ENCODE assay signal across 9 cellular contexts in the genomic region with DNA sequence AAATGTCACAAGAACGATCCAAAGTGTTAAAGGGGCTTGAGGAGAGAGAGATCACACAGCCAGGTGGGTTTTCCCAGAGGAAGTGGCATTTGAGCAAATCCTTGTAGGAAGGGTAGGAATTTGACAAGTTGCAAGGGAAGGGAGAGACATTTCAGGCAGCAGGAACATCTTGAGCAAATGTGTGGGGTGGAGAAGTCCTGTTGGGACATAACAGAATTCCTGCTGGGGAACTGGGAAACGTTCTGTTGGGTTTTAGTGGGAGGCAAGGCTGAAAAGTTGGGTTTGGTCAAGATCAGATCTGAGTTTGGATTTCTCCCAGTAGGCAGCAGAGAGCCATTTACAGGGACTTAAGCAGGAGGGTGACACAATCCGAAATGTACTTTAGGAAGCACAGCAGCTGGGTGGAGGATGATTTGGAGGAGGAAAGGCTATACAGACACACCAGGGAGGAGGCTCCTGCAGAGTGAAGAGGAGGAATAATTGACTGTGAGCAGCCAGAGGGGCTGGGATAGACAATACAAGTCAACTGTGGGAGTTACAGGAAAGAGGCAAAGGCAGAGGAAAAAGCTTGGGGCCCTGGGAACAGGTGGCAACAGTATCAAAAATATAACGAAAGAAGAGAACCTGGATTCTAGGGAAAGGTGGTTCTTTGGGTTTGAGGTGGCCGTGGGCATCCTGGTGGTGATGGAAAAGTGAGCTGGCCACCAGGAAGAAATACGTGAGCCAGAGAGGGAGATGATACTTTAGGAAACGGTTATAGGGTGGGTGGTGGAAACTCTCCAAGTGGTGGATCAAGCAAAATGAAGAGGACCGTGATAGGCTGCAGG. TPM values are rescaled to one million over a fixed set of nuclear protein-coding genes. Genes with fewer than 3 reads are reported as not detected.
DNase-seq lines count a peak whose midpoint lies in the region; ATAC-seq and TF ChIP-seq lines count a peak whose summit lies in the region.
"Had no signal": no experiment of that assay in that cellular context is flagged by ENCODE, and none has a peak within 500 bp of the region (broad histone marks: within the 10 kb centered on the region; RNA-seq: fewer than 3 reads in every experiment).

No MANE protein-coding gene starts in this region.

- DNase-seq in T-helper 1 cell (no peak), T-helper 17 cell (no peak), glutamatergic neuron (no peak), smooth muscle cell (lab: John Stamatoyannopoulos, UW; ENCODE audit: unreplicated experiment) (no peak), DMS 273 treated with DMSO at 0.1 percent for 48 hours (lab: John Stamatoyannopoulos, UW) (no peak)

- no peaks in the 10 kb centered on the region for H3K9me3 Mint-ChIP-seq in T-helper 1 cell treated with Interleukin-12 subunit alpha and Interleukin-12 subunit beta and Interleukin-4 antibody, amounts not matched to agents 30 μg/mL and 1 μg/mL, for 36 hours
- H3K9me3 Mint-ChIP-seq in glutamatergic neuron (ENCODE audit: unreplicated experiment): peaks cover 13% of the 10 kb centered on the region

- H4K20me1 ChIP-seq in smooth muscle cell (ENCODE audit: low read depth): peaks cover 13% of the 10 kb centered on the region

- H3K79me2 ChIP-seq in smooth muscle cell (ENCODE audit: low read depth): peaks cover 12% of the 10 kb centered on the region

- H3F3A ChIP-seq in smooth muscle cell (ENCODE audit: low read depth): peaks cover 16% of the 10 kb centered on the region

- peaks cover 4% of the 10 kb centered on the region for H3K36me3 Mint-ChIP-seq in T-helper 1 cell treated with Interleukin-12 subunit alpha and Interleukin-12 subunit beta and Interleukin-4 antibody, amounts not matched to agents 30 μg/mL and 1 μg/mL, for 36 hours (ENCODE audit: low read depth)
- H3K36me3 Mint-ChIP-seq in T-helper 17 cell (ENCODE audit: low read depth): peaks cover 5% of the 10 kb centered on the region
- H3K36me3 Mint-ChIP-seq in glutamatergic neuron (ENCODE audit: unreplicated experiment): peaks cover 2% of the 10 kb centered on the region

- H3K36me3 ChIP-seq in smooth muscle cell (ENCODE audit: low read depth): no peaks in the 10 kb centered on the region

- H3K27me3 ChIP-seq in smooth muscle cell (ENCODE audit: low read depth): no peaks in the 10 kb centered on the region

- H3K27me3 Mint-ChIP-seq in T-helper 1 cell treated with Interleukin-12 subunit alpha and Interleukin-12 subunit beta and Interleukin-4 antibody, amounts not matched to agents 30 μg/mL and 1 μg/mL, for 36 hours (ENCODE audit: low read depth): peaks cover 37% of the 10 kb centered on the region
- H3K27me3 Mint-ChIP-seq in T-helper 17 cell (peaks cover 33% of the 10 kb centered on the region), glutamatergic neuron (ENCODE audit: unreplicated experiment) (peaks cover 12% of the 10 kb centered on the region)

- no peak for ATAC-seq in T-helper 17 cell
- no peak for ATAC-seq in GM21515 (IDR thresholded peaks at IDR 0.05; ENCODE audit: unreplicated experiment)
- no peak for ATAC-seq in HG02884 (IDR thresholded peaks at IDR 0.05; ENCODE audit: unreplicated experiment)
- ATAC-seq: Panc1 had no signal

- H3K4me3 ChIP-seq in smooth muscle cell: peak overlapping the region; percentile 80

- peaks cover 27% of the 10 kb centered on the region for H3K4me1 Mint-ChIP-seq in T-helper 1 cell treated with Interleukin-12 subunit alpha and Interleukin-12 subunit beta and Interleukin-4 antibody, amounts not matched to agents 30 μg/mL and 1 μg/mL, for 36 hours (ENCODE audit: low read depth)
- peaks cover 25% of the 10 kb centered on the region for H3K4me1 Mint-ChIP-seq in T-helper 17 cell
- peaks cover 20% of the 10 kb centered on the region for H3K4me1 Mint-ChIP-seq in glutamatergic neuron (ENCODE audit: low read depth, unreplicated experiment)

- H3K9me3 ChIP-seq in T-helper 17 cell (ENCODE audit: control insufficient read depth, low read length, poor library complexity, severe bottlenecking) (no peaks in the 10 kb centered on the region), smooth muscle cell (replicated peaks; ENCODE audit: low read depth) (no peaks in the 10 kb centered on the region)

- peak overlapping the region; percentile 88 for H3K9ac ChIP-seq in smooth muscle cell (ENCODE audit: low read depth)

- H3K4me2 ChIP-seq in smooth muscle cell: peak overlapping the region; percentile 87

- no peak overlapping the region for H3K27ac Mint-ChIP-seq in T-helper 1 cell treated with Interleukin-12 subunit alpha and Interleukin-12 subunit beta and Interleukin-4 antibody, amounts not matched to agents 30 μg/mL and 1 μg/mL, for 36 hours
- H3K27ac Mint-ChIP-seq in T-helper 17 cell (peak overlapping the region; percentile 94), glutamatergic neuron (ENCODE audit: unreplicated experiment) (no peak overlapping the region)

- H2AFZ ChIP-seq in smooth muscle cell (ENCODE audit: low read depth): no peak overlapping the region

- peak overlapping the region; percentile 93 for H3K27ac ChIP-seq in smooth muscle cell (ENCODE audit: low read depth)

- TF ChIP-seq CTCF in glutamatergic neuron (IDR thresholded peaks at IDR 0.05; ENCODE audit: partially characterized antibody, unreplicated experiment) (no peak), smooth muscle cell (IDR thresholded peaks at IDR 0.05; ENCODE audit: borderline replicate concordance, insufficient read depth, poor library complexity, severe bottlenecking) (no peak)

- peaks cover 23% of the 10 kb centered on the region for H3K4me1 ChIP-seq in smooth muscle cell (ENCODE audit: low read depth)

- peak overlapping the region; percentile 43 for H3K4me3 Mint-ChIP-seq in T-helper 1 cell treated with Interleukin-12 subunit alpha and Interleukin-12 subunit beta and Interleukin-4 antibody, amounts not matched to agents 30 μg/mL and 1 μg/mL, for 36 hours
- peak overlapping the region; percentile 78 for H3K4me3 Mint-ChIP-seq in T-helper 17 cell
- H3K4me3 Mint-ChIP-seq in glutamatergic neuron (ENCODE audit: unreplicated experiment): peak overlapping the region; percentile 97

- 42% methylated on average over 8 of the region's 8 CpGs for WGBS in smooth muscle cell (ENCODE audit: low lambda C conversion rate)

RNA-seq across cellular contexts. Expression of gene ZSWIM6, which starts 3.1 kb away (rescaled TPM):
- total RNA-seq in T-helper 17 cell (1 to 10 TPM; 6.5 to 8.7 TPM), glutamatergic neuron (ENCODE audit: unreplicated experiment) (50.2 TPM), smooth muscle cell (21.9 and 25.5 TPM in 2 replicates)
- 9.1 and 11.0 TPM in 2 replicates for polyA plus RNA-seq in smooth muscle cell

Comparison
In these comparisons a context has a peak if more than half of its experiments do, and no peak if none do; other contexts are left out.
1. H3K4me3 Mint-ChIP-seq: peak in every context shown above with its lines; median percentile 97 in glutamatergic neuron; 78 in T-helper 17 cell; 43 in T-helper 1 cell treated with Interleukin-12 subunit alpha and Interleukin-12 subunit beta and Interleukin-4 antibody, amounts not matched to agents 30 μg/mL and 1 μg/mL, for 36 hours.